In the genomic region with DNA sequence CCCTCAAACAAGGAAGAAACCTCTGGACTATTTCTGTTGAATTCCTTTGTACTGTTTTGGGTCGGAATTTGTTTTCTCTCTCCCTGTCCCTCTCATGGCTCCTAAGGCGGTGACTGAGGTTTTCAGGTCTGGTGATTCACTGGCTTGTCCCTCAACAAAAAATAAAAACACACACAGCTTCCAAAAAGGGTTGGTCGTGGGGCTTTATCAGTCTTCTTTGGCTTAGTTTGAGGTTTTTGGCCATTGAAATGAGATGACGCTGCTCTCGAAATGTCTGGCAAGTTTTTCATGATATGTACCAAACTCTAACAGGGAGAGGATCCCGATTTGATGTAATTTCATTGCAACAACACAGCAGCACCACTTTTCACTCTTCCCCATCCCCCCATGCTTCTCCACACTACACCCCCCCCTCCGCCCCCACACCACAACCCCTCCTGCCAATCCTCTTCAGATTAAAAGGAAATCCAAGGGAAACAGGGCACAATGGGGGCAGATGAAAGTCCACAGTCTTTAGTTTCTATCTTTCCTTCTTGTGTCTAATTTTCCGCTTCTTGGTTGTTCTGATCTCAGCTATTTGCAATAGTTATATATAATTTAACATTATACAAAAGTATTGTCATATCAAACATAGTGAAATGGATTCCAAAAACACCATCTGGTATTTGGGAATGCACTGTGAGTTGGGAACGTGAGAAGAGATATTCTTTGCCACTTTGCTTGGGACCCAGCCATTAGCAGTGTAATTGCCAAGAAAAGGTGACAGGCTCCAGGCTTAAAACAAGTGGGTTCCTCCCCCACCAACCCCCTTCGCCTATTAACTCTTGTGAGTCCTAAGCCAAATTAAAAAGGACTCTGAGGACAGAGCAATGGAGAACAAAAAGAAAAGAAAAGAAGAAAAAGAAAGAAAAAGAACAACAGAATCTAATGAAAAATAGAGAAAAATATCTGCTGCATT, we compare ENCODE assay signal across 21 cellular contexts.
A peak's percentile ranks its signal among the peaks of the same experiment; 100 is the strongest.
DNase-seq lines count a peak whose midpoint lies in the region; ATAC-seq, FAIRE-seq and TF ChIP-seq lines count a peak whose summit lies in the region.
"Had no signal": no experiment of that assay in that cellular context is flagged by ENCODE, and none has a peak within 500 bp of the region (broad histone marks: within the 10 kb centered on the region; RNA-seq: fewer than 3 reads in every experiment).

No MANE protein-coding gene starts in this region.

- DNase-seq in NCI-H1694 (lab: John Stamatoyannopoulos, UW) (peak; percentile 94), astrocyte (ENCODE audit: low read depth) (peak; percentile 56), Right ventricle myocardium superior (no peak), psoas muscle (no peak), NCI-H526 (lab: John Stamatoyannopoulos, UW) (no peak)
- DNase-seq in stimulated activated CD4-positive, alpha-beta T cell treated with anti-CD3 and anti-CD28 coated beads, Interleukin-1b, Interleukin-23, amount 100 ng/mL, for 48 hours: no peak
- DNase-seq: activated CD4-positive, alpha-beta T cell treated with anti-CD3 and anti-CD28 coated beads for 48 hours; activated gamma-delta T cell treated with Interleukin-2 at 50 U/mL for 16 hours; amniotic stem cell; KBM-7; NCI-H1048; NK-92 treated with Interleukin-12 subunit alpha and Interleukin-12 subunit beta, amount 100 ng/mL, for 24 hours; occipital lobe; SW 1271 had no signal

- H3K4me1 ChIP-seq in astrocyte (ENCODE audit: insufficient read depth, low read length) (peaks cover 8% of the 10 kb centered on the region), psoas muscle (peaks cover 17% of the 10 kb centered on the region)

- H3K27me3 ChIP-seq in astrocyte (ENCODE audit: insufficient read depth, low read length) (peaks cover 6% of the 10 kb centered on the region), psoas muscle (ENCODE audit: insufficient read depth in 3 of 3, low read length in 2 of 3) (no peaks in the 10 kb centered on the region)

- H3K79me2 ChIP-seq in astrocyte (ENCODE audit: insufficient read depth, low read length): no peaks in the 10 kb centered on the region

- peak; percentile 84 for ATAC-seq in Right ventricle myocardium superior (ENCODE audit: poor library complexity)
- ATAC-seq in psoas muscle: peak in 3 of 4 donors; percentile 43 to 58 (median 52)
- no peak for ATAC-seq in HG03439 (IDR thresholded peaks at IDR 0.05; ENCODE audit: unreplicated experiment)
- ATAC-seq: sciatic nerve had no signal

- H3K27ac ChIP-seq in astrocyte (ENCODE audit: low read depth, low read length) (no peak overlapping the region), psoas muscle (peak overlapping the region; percentile 74)
- H3K27ac ChIP-seq: HL-60 had no signal

- no peaks in the 10 kb centered on the region for H3K9me3 ChIP-seq in astrocyte (ENCODE audit: insufficient read depth, low read depth, low read length)
- no peaks in the 10 kb centered on the region for H3K9me3 ChIP-seq in psoas muscle
- H3K9me3 ChIP-seq: HAP-1 had no signal

- peak overlapping the region; percentile 5 for H3K27ac Mint-ChIP-seq in astrocyte (ENCODE audit: unreplicated experiment)

- H3K4me3 ChIP-seq in astrocyte (ENCODE audit: insufficient read depth, low read depth, low read length): no peak overlapping the region
- H3K4me3 ChIP-seq in psoas muscle: no peak overlapping the region
- H3K4me3 ChIP-seq: HAP-1 had no signal

- no peaks in the 10 kb centered on the region for H3K27me3 Mint-ChIP-seq in astrocyte (ENCODE audit: low read depth, unreplicated experiment)

- H3K9ac ChIP-seq in astrocyte (ENCODE audit: low read length): no peak overlapping the region

- H3K36me3 ChIP-seq in astrocyte (ENCODE audit: insufficient read depth, low read length) (no peaks in the 10 kb centered on the region), psoas muscle (ENCODE audit: insufficient read depth in 1 of 2, low read depth in 1 of 2) (no peaks in the 10 kb centered on the region)
- H3K36me3 ChIP-seq: HAP-1 had no signal

- H3K4me3 Mint-ChIP-seq in astrocyte (ENCODE audit: unreplicated experiment): no peak overlapping the region

- H3K9me3 Mint-ChIP-seq in astrocyte (ENCODE audit: unreplicated experiment): no peaks in the 10 kb centered on the region

- 44 to 63% (median 53%) methylated on average over 10 of the region's 10 CpGs for WGBS in psoas muscle, 3 donors

- intact Hi-C loops in Right ventricle myocardium superior (cut with DNase I): no loop called here
- intact Hi-C loops in psoas muscle (cut with DNase I): no loop called here

- H3K36me3 Mint-ChIP-seq in astrocyte (ENCODE audit: low read depth, unreplicated experiment): no peaks in the 10 kb centered on the region

- peak overlapping the region; percentile 54 for H3K4me2 ChIP-seq in astrocyte (ENCODE audit: low read length)

- no peaks in the 10 kb centered on the region for H4K20me1 ChIP-seq in astrocyte (ENCODE audit: insufficient read depth, low read length)

- no peak for FAIRE-seq in astrocyte (lab: Jason Lieb, UNC)
- FAIRE-seq: colon, endometrium, TTC549 had no signal

- H3K4me1 Mint-ChIP-seq in astrocyte (ENCODE audit: low read depth, unreplicated experiment): peaks cover 9% of the 10 kb centered on the region

- TF ChIP-seq CTCF in astrocyte (IDR thresholded peaks at IDR 0.05; ENCODE audit: insufficient read depth, low read depth, low read length) (no peak), psoas muscle (IDR thresholded peaks at IDR 0.05) (no peak)

- H2AFZ ChIP-seq in astrocyte (ENCODE audit: low read depth, low read length): peak overlapping the region; percentile 35

Comparison
In these comparisons a context has a peak if more than half of its experiments do, and no peak if none do; other contexts are left out.
1. DNase-seq: peak in NCI-H1694 (single experiment) and astrocyte (single experiment); none in Right ventricle myocardium superior (single experiment), psoas muscle (0 of 2), stimulated activated CD4-positive, alpha-beta T cell treated with anti-CD3 and anti-CD28 coated beads, Interleukin-1b, Interleukin-23, amount 100 ng/mL, for 48 hours (single experiment) and NCI-H526 (0 of 2).